9 cellular contexts compared by ENCODE assay signal in the genomic region with DNA sequence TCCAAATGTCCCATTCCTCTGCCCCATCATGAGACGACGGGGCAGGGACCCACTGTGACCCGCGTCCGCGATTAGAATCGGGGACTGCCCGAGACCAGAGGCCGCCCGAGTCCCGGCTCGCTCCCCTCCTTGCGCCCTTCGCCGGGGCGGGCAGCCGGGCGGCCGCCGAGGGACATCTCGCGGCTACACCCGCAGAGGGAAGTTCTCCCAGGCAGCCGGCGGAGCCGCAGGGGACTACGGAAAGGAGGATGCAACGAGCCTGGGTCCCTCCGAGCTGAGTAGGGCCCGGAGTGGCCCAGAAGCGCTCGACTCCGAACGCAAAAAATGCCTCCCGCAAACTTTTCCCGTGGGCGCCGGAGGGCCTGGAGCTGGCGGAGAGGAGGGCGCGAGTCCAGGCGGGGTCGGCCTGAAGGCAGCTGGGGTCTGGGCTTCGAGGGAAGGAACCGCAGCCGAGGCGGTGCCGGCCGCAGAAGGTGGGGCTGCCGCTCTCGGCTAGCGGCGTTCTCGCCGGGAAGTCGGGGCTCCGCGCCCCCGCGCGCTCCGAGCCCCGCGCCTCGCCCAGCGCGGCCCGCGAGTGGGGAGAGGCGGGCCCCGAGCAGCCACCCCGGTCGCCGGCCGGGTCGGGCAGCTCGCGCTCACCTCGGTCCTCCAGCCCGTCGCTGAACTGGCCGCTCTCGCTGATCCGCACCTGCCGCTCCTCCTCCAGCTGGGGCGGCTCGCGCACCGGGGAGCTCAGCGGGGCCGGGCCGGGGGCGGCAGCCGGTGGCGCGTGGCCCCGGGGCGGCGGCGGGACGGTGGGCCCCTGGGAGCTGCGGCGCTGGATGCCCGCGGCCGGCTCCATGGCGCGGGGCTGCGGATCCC. TPM values are rescaled to one million over a fixed set of nuclear protein-coding genes. Genes with fewer than 3 reads are reported as not detected.
A peak's percentile ranks its signal among the peaks of the same experiment; 100 is the strongest.
DNase-seq lines count a peak whose midpoint lies in the region; TF ChIP-seq lines count a peak whose summit lies in the region.
"Had no signal": no experiment of that assay in that cellular context is flagged by ENCODE, and none has a peak within 500 bp of the region (broad histone marks: within the 10 kb centered on the region; RNA-seq: fewer than 3 reads in every experiment).

No MANE protein-coding gene starts in this region.

- H3K27me3 ChIP-seq in HAP-1 (ENCODE audit: low read depth) (peaks cover 68% of the 10 kb centered on the region), osteoblast (ENCODE audit: insufficient read depth, low read length) (peaks cover 73% of the 10 kb centered on the region)

- H3K4me1 ChIP-seq in HAP-1 = no peaks in the 10 kb centered on the region
- H3K4me1 ChIP-seq in osteoblast (ENCODE audit: insufficient read depth, low read length) = no peaks in the 10 kb centered on the region

- no peaks in the 10 kb centered on the region for H3K79me2 ChIP-seq in osteoblast (ENCODE audit: insufficient read depth, low read length)

- H4K20me1 ChIP-seq in osteoblast (ENCODE audit: insufficient read depth, low read length) = no peaks in the 10 kb centered on the region

- H3K36me3 ChIP-seq in HAP-1 (replicated peaks) (no peaks in the 10 kb centered on the region), osteoblast (ENCODE audit: insufficient read depth, low read length) (no peaks in the 10 kb centered on the region)

- no peaks in the 10 kb centered on the region for H3K9me3 ChIP-seq in HAP-1
- no peaks in the 10 kb centered on the region for H3K9me3 ChIP-seq in osteoblast (ENCODE audit: low read depth, low read length)

- no peak overlapping the region for H2AFZ ChIP-seq in osteoblast (ENCODE audit: low read length)

- TF ChIP-seq CTCF in fibroblast of the aortic adventitia (IDR thresholded peaks at IDR 0.05; ENCODE audit: insufficient read depth, low read length) (no peak), osteoblast (IDR thresholded peaks at IDR 0.05; ENCODE audit: extremely low read depth, low read depth, low read length) (no peak)

- in situ Hi-C loops in HAP-1 (cut with MboI; ENCODE audit: low sequenced_read_pairs) = no loop called here

- DNase-seq in DMS 273 (lab: John Stamatoyannopoulos, UW; ENCODE audit: unreplicated experiment) (peak; percentile 70), DMS 273 treated with DMSO at 0.1 percent for 48 hours (lab: John Stamatoyannopoulos, UW) (no peak), HAP-1 (ENCODE audit: low spot score in 2 of 2) (peak in 1 of 2 experiments; percentile 26), UCSD-AML1 (lab: John Stamatoyannopoulos, UW; ENCODE audit: unreplicated experiment) (peak; percentile 57), fibroblast of the aortic adventitia (ENCODE audit: low read depth) (no peak), osteoblast (ENCODE audit: insufficient read length, low spot score, missing footprints) (no peak), inferior parietal cortex (ENCODE audit: extremely low spot score) (no peak), NCI-H187 treated with DMSO at 0.1 percent for 48 hours (lab: John Stamatoyannopoulos, UW) (no peak)

- peak overlapping the region; percentile 32 for H3K4me2 ChIP-seq in osteoblast (ENCODE audit: insufficient read depth, low read length)

- no peak overlapping the region for H3K27ac ChIP-seq in osteoblast (ENCODE audit: low read depth, low read length)
- H3K27ac ChIP-seq: 22Rv1 had no signal

- H3K4me3 ChIP-seq in HAP-1 (peak overlapping the region; percentile 19), fibroblast of the aortic adventitia (ENCODE audit: low read depth, low read length) (peak overlapping the region; percentile 22), osteoblast (ENCODE audit: insufficient read depth, low read length) (peak overlapping the region; percentile 37)

RNA-seq across cellular contexts. Expression of gene TMEM163, which starts 0.5 kb away (rescaled TPM):
- total RNA-seq in fibroblast of the aortic adventitia (ENCODE audit: low replicate concordance) (not detected in 2 replicates), osteoblast (under 0.01 TPM in 1 of 2 replicates, not detected in the other)

Comparison
In these comparisons a context has a peak if more than half of its experiments do, and no peak if none do; other contexts are left out.
1. DNase-seq: peak in DMS 273 (single experiment) and UCSD-AML1 (single experiment); none in DMS 273 treated with DMSO at 0.1 percent for 48 hours (single experiment), fibroblast of the aortic adventitia (single experiment), osteoblast (single experiment), inferior parietal cortex (single experiment) and NCI-H187 treated with DMSO at 0.1 percent for 48 hours (single experiment).
2. Peak in every context shown above with its lines, with median percentiles within 50 percentile points of each other: H3K4me3 ChIP-seq.